In genomic region chr1:22184454-22184853, GRCh38 we compare ENCODE assay signal across 17 cellular contexts. TPM values are rescaled to one million over a fixed set of nuclear protein-coding genes. Genes with fewer than 3 reads are reported as not detected.
DNase-seq lines count a peak whose midpoint lies in the region; ATAC-seq, FAIRE-seq and TF ChIP-seq lines count a peak whose summit lies in the region.
"Had no signal": no experiment of that assay in that cellular context is flagged by ENCODE, and none has a peak within 500 bp of the region (broad histone marks: within the 10 kb centered on the region; RNA-seq: fewer than 3 reads in every experiment).

No MANE protein-coding gene starts in this region.

- H2AFZ ChIP-seq in K562 (ENCODE audit: low read depth, low read length) = no peak overlapping the region
- H2AFZ ChIP-seq: GM23338 had no signal

- H3K4me1 ChIP-seq in BLaER1 treated with 17β-estradiol and CSF1 and Interleukin-3, amounts not matched to agents 10 nM and 100 nM = peaks cover 0 to 40% (median 32%) of the 10 kb centered on the region in 10 experiments; a peak in 18 of 20 replicates
- H3K4me1 ChIP-seq in HEK293 (ENCODE audit: control insufficient read depth, insufficient read depth, low read length) = no peaks in the 10 kb centered on the region
- H3K4me1 ChIP-seq in K562 (replicated peaks in 1 of 2; ENCODE audit: control insufficient read depth in 2 of 2, insufficient read depth in 2 of 2, low read length in 2 of 2) = peaks cover 0 to 11% of the 10 kb centered on the region in 2 experiments; a peak in 2 of 5 replicates
- H3K4me1 ChIP-seq: HAP-1 had no signal

- no peak for TF ChIP-seq CTCF in HEK293 (tag by site-specific recombination; IDR thresholded peaks at IDR 0.05)
- TF ChIP-seq CTCF in K562 (IDR thresholded peaks at IDR 0.05 in 2 of 3, conservative IDR thresholded peaks at IDR 0.05 in 1 of 3; ENCODE audit: insufficient read depth in 2 of 3, low read depth in 1 of 3, low read length in 3 of 3) = no peak

- TF ChIP-seq POLR2A in K562 (conservative IDR thresholded peaks at IDR 0.05) = no peak
- no peak for TF ChIP-seq POLR2A in erythroblast (IDR thresholded peaks at IDR 0.05; ENCODE audit: low read length)

- BruUV-seq in K562 (replicated peaks; lab: Mats Ljungman, UMichigan) = no TSS peak

- H3K4me3 ChIP-seq in BLaER1 treated with 17β-estradiol and CSF1 and Interleukin-3, amounts not matched to agents 10 nM and 100 nM = no peak overlapping the region
- no peak overlapping the region for H3K4me3 ChIP-seq in HEK293 (ENCODE audit: low read depth, low read length)
- no peak overlapping the region for H3K4me3 ChIP-seq in K562
- H3K4me3 ChIP-seq: GM12878, GM23338, HAP-1 had no signal

- POLR2A ChIA-PET in HEK293 (lab: Yijun Ruan, JAX) = no interaction called here
- POLR2A ChIA-PET in K562 (lab: Yijun Ruan, JAX) = interaction anchor here (0.6 to 1.2 kb wide), 4 partner anchors 10 to 101 kb away, joined by 3 to 5 read pairs (median 4); no protein-coding TSS in a partner anchor

- H3K27ac ChIP-seq in BLaER1 treated with 17β-estradiol and CSF1 and Interleukin-3, amounts not matched to agents 10 nM and 100 nM = no peak overlapping the region
- H3K27ac ChIP-seq in HEK293 (ENCODE audit: extremely low read depth, low read depth, low read length) = no peak overlapping the region
- no peak overlapping the region for H3K27ac ChIP-seq in K562 (ENCODE audit: extremely low read depth, low read depth, low read length)

- no peak overlapping the region for H3K9ac ChIP-seq in BLaER1 treated with 17β-estradiol and CSF1 and Interleukin-3, amounts not matched to agents 10 nM and 100 nM
- H3K9ac ChIP-seq in K562 (ENCODE audit: insufficient read depth in 1 of 2, low read depth in 2 of 2, low read length in 2 of 2) = no peak overlapping the region

- WGBS in K562 (ENCODE audit: insufficient coverage, low coverage, missing lambda C conversion rate) = 0% methylated on average over 1 of the region's 1 CpG

- no peaks in the 10 kb centered on the region for H3K9me1 ChIP-seq in K562 (ENCODE audit: control insufficient read depth, insufficient read depth, low read length)

- H4K20me1 ChIP-seq in BLaER1 treated with 17β-estradiol and CSF1 and Interleukin-3, amounts not matched to agents 10 nM and 100 nM = no peaks in the 10 kb centered on the region; a peak in 1 of 22 replicates
- peaks cover 22% of the 10 kb centered on the region for H4K20me1 ChIP-seq in K562 (replicated peaks; ENCODE audit: control insufficient read depth, insufficient read depth, low read length)

- no peak for ATAC-seq in K562

- H3K27me3 ChIP-seq in BLaER1 treated with 17β-estradiol and CSF1 and Interleukin-3, amounts not matched to agents 10 nM and 100 nM = no peaks in the 10 kb centered on the region
- peaks cover 29 to 68% of the 10 kb centered on the region in 2 experiments for H3K27me3 ChIP-seq in K562 (ENCODE audit: control insufficient read depth in 2 of 2, insufficient read depth in 2 of 2, low read length in 2 of 2)

- TF ChIP-seq RAD21 in K562 (CRISPR knock-in tag; conservative IDR thresholded peaks at IDR 0.05 in 1 of 2, IDR thresholded peaks at IDR 0.05 in 1 of 2) = no peak

- in situ Hi-C loops in K562 (cut with MboI) = no loop called here

- CTCF ChIA-PET in HEK293 (lab: Yijun Ruan, JAX) = interaction anchor here (0.7 kb wide), 1 partner anchor 390 kb away, joined by 3 read pairs; no protein-coding TSS in a partner anchor
- CTCF ChIA-PET in K562 (lab: Yijun Ruan, JAX; ENCODE audit: low intra/inter-chr PET ratio) = no interaction called here

- H3K79me2 ChIP-seq in K562 (ENCODE audit: control insufficient read depth, insufficient read depth, low read length) = no peaks in the 10 kb centered on the region

- peak overlapping the region in 8 of 11 experiments; percentile 54 to 85 (median 75); a peak in 13 of 22 replicates for H3K4me2 ChIP-seq in BLaER1 treated with 17β-estradiol and CSF1 and Interleukin-3, amounts not matched to agents 10 nM and 100 nM
- no peak overlapping the region for H3K4me2 ChIP-seq in K562 (ENCODE audit: insufficient read depth, low read length)
- H3K4me2 ChIP-seq: GM23338 had no signal

- FAIRE-seq in K562 (lab: Jason Lieb, UNC) = no peak
- FAIRE-seq: D721Med, GM12878, GM19239 had no signal

- TF ChIP-seq EP300 in K562 (IDR thresholded peaks at IDR 0.05; ENCODE audit: low read length) = no peak

- intact Hi-C loops in K562 (cut with micrococcal nuclease) = no loop called here

- no peaks in the 10 kb centered on the region for H3K36me3 ChIP-seq in BLaER1 treated with 17β-estradiol and CSF1 and Interleukin-3, amounts not matched to agents 10 nM and 100 nM
- H3K36me3 ChIP-seq in HEK293 (ENCODE audit: control insufficient read depth in 2 of 2, insufficient read depth in 1 of 2, low read length in 2 of 2) (no peaks in the 10 kb centered on the region), K562 (ENCODE audit: control insufficient read depth, insufficient read depth, low read length) (no peaks in the 10 kb centered on the region)
- H3K36me3 ChIP-seq: HAP-1 had no signal

- no peak for DNase-seq in K562 (ENCODE audit: extremely low read depth in 1 of 4, low spot score in 3 of 4)
- no peak for DNase-seq in activated CD8-positive, alpha-beta memory T cell treated with anti-CD3 and anti-CD28 coated beads for 24 hours
- DNase-seq in NCI-H82 treated with DMSO at 0.1 percent for 48 hours (lab: John Stamatoyannopoulos, UW; ENCODE audit: unreplicated experiment) = no peak
- DNase-seq in erythroblast (lab: John Stamatoyannopoulos, UW) = no peak
- DNase-seq: CD4-positive, alpha-beta T cell; EL; GDM1 had no signal

- peaks cover 0 to 7% (median 4%) of the 10 kb centered on the region in 11 experiments; a peak in 11 of 22 replicates for H3K9me3 ChIP-seq in BLaER1 treated with 17β-estradiol and CSF1 and Interleukin-3, amounts not matched to agents 10 nM and 100 nM (replicated peaks in 1 of 11)
- H3K9me3 ChIP-seq in HEK293 (ENCODE audit: control insufficient read depth, insufficient read depth, low read depth, low read length) (no peaks in the 10 kb centered on the region), K562 (replicated peaks; ENCODE audit: control insufficient read depth, insufficient read depth, low read depth, low read length) (no peaks in the 10 kb centered on the region)
- H3K9me3 ChIP-seq: HAP-1 had no signal

TF ChIP-seq in HEK293, 187 proteins besides CTCF, POLR2A, EP300 and RAD21:
- TF ChIP-seq ZNF768 (tag by site-specific recombination; IDR thresholded peaks at IDR 0.05) (0 out of 2 replicates have a peak, but pooled peaks have one; percentile 45), ZNF214 (tag by site-specific recombination; IDR thresholded peaks at IDR 0.05; ENCODE audit: borderline replicate concordance) (no peak)

TF ChIP-seq in K562, 482 proteins besides CTCF, POLR2A, EP300 and RAD21:
- TF ChIP-seq MIER1 (IDR thresholded peaks at IDR 0.05; ENCODE audit: low read depth) (no peak), CCAR2 (IDR thresholded peaks at IDR 0.05; ENCODE audit: low read depth, low read length) (no peak), RFX5 (IDR thresholded peaks at IDR 0.05; ENCODE audit: low read depth, low read length) (no peak), ZNF639 (CRISPR knock-in tag; conservative IDR thresholded peaks at IDR 0.05 in 1 of 2, IDR thresholded peaks at IDR 0.05 in 1 of 2) (no peak), CBX1 (IDR thresholded peaks at IDR 0.05; ENCODE audit: low read depth) (no peak), MEF2A (IDR thresholded peaks at IDR 0.05; ENCODE audit: control insufficient read depth, low read depth, low read length) (no peak), ZFP36 (IDR thresholded peaks at IDR 0.05; ENCODE audit: low read depth, low read length, partially characterized antibody) (peak; percentile 63), BCOR (IDR thresholded peaks at IDR 0.05) (peak; percentile 56), DDX20 (tag; IDR thresholded peaks at IDR 0.05; ENCODE audit: low read depth) (no peak), ZNF79 (CRISPR knock-in tag; IDR thresholded peaks at IDR 0.05; ENCODE audit: low read depth) (no peak)
TF ChIP-seq in K562: peak in this region for 2.

RNA-seq across cellular contexts. Expression of gene WNT4, which starts 41.6 kb away (rescaled TPM):
- not detected in 2 replicates for total RNA-seq in K562 (2011; cell fraction: chromatin; rRNA removed; ENCODE audit: low replicate concordance)
- total RNA-seq in K562 (2011; cell fraction: nucleolus; rRNA removed) = not detected in 2 replicates
- not detected in 2 replicates for total RNA-seq in K562 (2011; cell fraction: nucleoplasm; rRNA removed)
- not detected in 2 replicates for total RNA-seq in K562 (2014; rRNA removed)
- total RNA-seq in K562 (2014; rRNA removed; fragmentation: Illumina TruSeq; extraction: Trizol) = not detected in 2 replicates
- not detected in 2 replicates for total RNA-seq in K562 (2015; rRNA removed; fragmentation: Illumina TruSeq; extraction: Trizol)
- 0.04 TPM in 1 of 2 replicates, not detected in the other for total RNA-seq in K562 (2021)
- polyA plus RNA-seq in K562 (2011; rRNA removed) = not detected in 2 replicates
- 0.01 and 0.03 TPM in 2 replicates for polyA plus RNA-seq in K562 (2011; cell fraction: cytosol; rRNA removed)
- not detected in 2 replicates for polyA plus RNA-seq in K562 (2011; cell fraction: nucleus; rRNA removed)
- 0.05 and 0.07 TPM in 2 replicates for polyA plus RNA-seq in K562 (2012)
- not detected in 2 replicates for polyA plus RNA-seq in K562 (2014; fragmentation: Illumina TruSeq; extraction: Trizol)
- under 1 TPM in 1 of 2 experiments, not detected in 1; 0.01 TPM for polyA plus RNA-seq in K562 (2014; fragmentation: Nextera tagmentation; extraction: Ambion mirVana)
- polyA plus RNA-seq in K562 (2014; rRNA removed) = not detected in 2 replicates
- polyA minus RNA-seq in K562 (2011; rRNA and poly(A)+ RNA removed) = not detected in 2 replicates
- not detected in 2 replicates for polyA minus RNA-seq in K562 (2011; cell fraction: cytosol; rRNA and poly(A)+ RNA removed)
- not detected in 2 replicates for polyA minus RNA-seq in K562 (2011; cell fraction: nucleus; rRNA and poly(A)+ RNA removed)
- total RNA-seq: A673; CD4-positive, alpha-beta T cell; CD8-positive, alpha-beta memory T cell; GM12878 had no signal
- polyA plus RNA-seq: CD14-positive monocyte had no signal
